Comparison of ENCODE assay signal across 8 cellular contexts in the genomic region with DNA sequence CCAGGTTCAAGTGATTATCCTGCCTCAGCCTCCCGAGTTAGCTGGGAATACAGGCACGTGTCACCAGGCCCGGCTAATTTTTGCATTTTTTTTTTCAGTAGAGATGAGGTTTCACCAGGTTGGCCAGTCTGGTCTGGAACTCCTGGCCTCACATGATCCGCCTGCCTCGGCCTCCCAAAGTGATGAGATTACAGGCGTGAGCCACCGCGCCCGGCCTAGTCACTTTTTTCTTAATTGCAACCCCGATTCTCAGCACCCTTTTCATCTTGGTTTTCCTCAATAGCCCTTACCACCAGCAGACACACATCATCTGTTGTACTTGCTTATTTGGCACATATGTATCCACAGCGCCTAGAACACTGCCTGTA. TPM values are rescaled to one million over a fixed set of nuclear protein-coding genes. Genes with fewer than 3 reads are reported as not detected.
DNase-seq lines count a peak whose midpoint lies in the region; ATAC-seq and TF ChIP-seq lines count a peak whose summit lies in the region.

No MANE protein-coding gene starts in this region.

- H3K4me3 ChIP-seq in A673 (ENCODE audit: low read depth, low read length, poor library complexity, severe bottlenecking) = peak overlapping the region; percentile 100
- peak overlapping the region; percentile 99 for H3K4me3 ChIP-seq in IMR-90 (ENCODE audit: insufficient read depth, low read depth, low read length)
- peak overlapping the region; percentile 58 to 89 for H3K4me3 ChIP-seq in muscle layer of colon (ENCODE audit: low read depth in 1 of 2, low read length in 2 of 2)
- peak overlapping the region in 1 of 2 donors; percentile 95 for H3K4me3 ChIP-seq in aorta (ENCODE audit: low read length in 2 of 2)

- H4K8ac ChIP-seq in IMR-90 (ENCODE audit: low read depth in 2 of 2, low read length in 2 of 2) = peak overlapping the region; percentile 80 to 96

- H3K9ac ChIP-seq in IMR-90 (ENCODE audit: low read depth, low read length) (peak overlapping the region; percentile 66), muscle layer of colon (ENCODE audit: low read length) (no peak overlapping the region)

- peak overlapping the region; percentile 65 for H3K4ac ChIP-seq in IMR-90 (ENCODE audit: low read depth, low read length)

- no TSS peak for BruUV-seq in A673 (replicated peaks; lab: Mats Ljungman, UMichigan)
- no TSS peak for BruUV-seq in IMR-90 (replicated peaks; lab: Mats Ljungman, UMichigan)

- H3K4me2 ChIP-seq in IMR-90 (ENCODE audit: low read depth, low read length) = peak overlapping the region; percentile 77

- H3K27ac ChIP-seq in A673 (ENCODE audit: low read depth, low read length, poor library complexity, severe bottlenecking) (no peak overlapping the region), IMR-90 (ENCODE audit: insufficient read depth, low read length) (peak overlapping the region; percentile 39; the same call in 1 of the 2 replicates), caudate nucleus (ENCODE audit: low read depth, low read length) (peak overlapping the region; percentile 2), muscle layer of colon (ENCODE audit: low read depth, low read length) (peak overlapping the region; percentile 88), aorta (ENCODE audit: low read depth in 1 of 2, low read length in 2 of 2) (no peak overlapping the region)

- POLR2A ChIA-PET in A673 (lab: Charles Lee; ENCODE audit: low non-redundant PET) (no interaction called here), IMR-90 (lab: Charles Lee; ENCODE audit: unreplicated experiment) (no interaction called here)

- peak overlapping the region; percentile 95 for H2AFZ ChIP-seq in IMR-90 (replicated peaks; ENCODE audit: low read length, poor library complexity)

- peaks cover 28% of the 10 kb centered on the region for H4K20me1 ChIP-seq in IMR-90 (ENCODE audit: insufficient read depth, low read length)

- dilution Hi-C loops in IMR-90 (cut with HindIII; ENCODE audit: low sequenced_read_pairs, unreplicated experiment) = no loop called here

- DNase-seq in A673 (ENCODE audit: low spot score) (no peak), IMR-90 (no peak), caudate nucleus (lab: John Stamatoyannopoulos, UW) (peak in 2 of 61 donors; percentile 52 to 56), DMS153 (lab: John Stamatoyannopoulos, UW) (no peak), aorta (no peak), UCSD-AML1 (lab: John Stamatoyannopoulos, UW; ENCODE audit: unreplicated experiment) (no peak)

- TF ChIP-seq CTCF in A673 (conservative IDR thresholded peaks at IDR 0.05; ENCODE audit: low read depth, low read length) (no peak), IMR-90 (conservative IDR thresholded peaks at IDR 0.05; ENCODE audit: low read depth, low read length) (no peak)

- H2AK9ac ChIP-seq in IMR-90 (replicated peaks; ENCODE audit: low read depth, low read length, poor library complexity) = peak overlapping the region; percentile 77

- H3K27me3 ChIP-seq in A673 (replicated peaks; ENCODE audit: insufficient read depth, low read depth, low read length, poor library complexity) (no peaks in the 10 kb centered on the region), IMR-90 (ENCODE audit: control insufficient read depth, insufficient read depth, low read length) (no peaks in the 10 kb centered on the region), muscle layer of colon (ENCODE audit: control insufficient read depth in 1 of 2, insufficient read depth in 2 of 2, low read length in 2 of 2) (no peaks in the 10 kb centered on the region), aorta (ENCODE audit: control insufficient read depth in 1 of 2, insufficient read depth in 2 of 2, low read length in 1 of 2) (no peaks in the 10 kb centered on the region)

- H3K9me3 ChIP-seq in A673 (ENCODE audit: low read depth, low read length, poor library complexity, severe bottlenecking) = no peaks in the 10 kb centered on the region
- H3K9me3 ChIP-seq in IMR-90 (ENCODE audit: control insufficient read depth, insufficient read depth, low read length) = no peaks in the 10 kb centered on the region
- no peaks in the 10 kb centered on the region for H3K9me3 ChIP-seq in muscle layer of colon (ENCODE audit: low read length)
- no peaks in the 10 kb centered on the region for H3K9me3 ChIP-seq in aorta (ENCODE audit: control insufficient read depth, low read length)

- H3K36me3 ChIP-seq in A673 (ENCODE audit: insufficient read depth, low read length, poor library complexity, severe bottlenecking) (peaks cover 33% of the 10 kb centered on the region), IMR-90 (ENCODE audit: control insufficient read depth, insufficient read depth, low read length) (peaks cover 24% of the 10 kb centered on the region), muscle layer of colon (ENCODE audit: insufficient read depth, low read length) (peaks cover 28% of the 10 kb centered on the region), aorta (ENCODE audit: control insufficient read depth in 1 of 2, insufficient read depth in 2 of 2, low read length in 1 of 2) (no peaks in the 10 kb centered on the region)

- peak overlapping the region; percentile 74 for H4K91ac ChIP-seq in IMR-90 (ENCODE audit: insufficient read depth, low read depth, low read length)

- TF ChIP-seq RAD21 in IMR-90 (IDR thresholded peaks at IDR 0.05; ENCODE audit: low read length) = no peak

- ATAC-seq in IMR-90 (ENCODE audit: low read depth) (no peak), aorta (ENCODE audit: low FRiP score) (no peak), HG03354 (IDR thresholded peaks at IDR 0.05; ENCODE audit: poor library complexity, severe bottlenecking, unreplicated experiment) (no peak)

- H2BK15ac ChIP-seq in IMR-90 (ENCODE audit: low read depth, low read length) = peak overlapping the region; percentile 47; the same call in 2 of the 3 replicates

- TF ChIP-seq POLR2A in IMR-90 (IDR thresholded peaks at IDR 0.05; ENCODE audit: low read depth, low read length) = no peak

- peak overlapping the region; percentile 56; the same call in 1 of the 2 replicates for H3K56ac ChIP-seq in IMR-90 (ENCODE audit: extremely low read depth, insufficient read depth, low read length)

- H2AK5ac ChIP-seq in IMR-90 (ENCODE audit: low read depth, low read length) = peak overlapping the region; percentile 88

- CTCF ChIA-PET in A673 (lab: Charles Lee) (no interaction called here), IMR-90 (lab: Yijun Ruan, JAX) (no interaction called here)

- peak overlapping the region; percentile 61; the same call in 1 of the 2 replicates for H3K14ac ChIP-seq in IMR-90 (replicated peaks; ENCODE audit: low read depth, low read length)

- H3K9me1 ChIP-seq in IMR-90 (ENCODE audit: insufficient read depth, low read length) = peaks cover 29% of the 10 kb centered on the region

- peak overlapping the region; percentile 65; the same call in 1 of the 2 replicates for H4K5ac ChIP-seq in IMR-90 (ENCODE audit: low read depth, low read length)

- peak overlapping the region; percentile 50; the same call in 1 of the 2 replicates for H3K23ac ChIP-seq in IMR-90 (ENCODE audit: low read depth, low read length)

- no peak overlapping the region for H2BK20ac ChIP-seq in IMR-90 (ENCODE audit: low read depth, low read length)

- peak overlapping the region; percentile 40 for H2BK5ac ChIP-seq in IMR-90 (ENCODE audit: low read depth, low read length, poor library complexity, severe bottlenecking)

- peak overlapping the region; percentile 13; the same call in 1 of the 2 replicates for H2BK120ac ChIP-seq in IMR-90 (ENCODE audit: low read depth, low read length)

- H3K79me1 ChIP-seq in IMR-90 (ENCODE audit: low read depth in 1 of 2, low read length in 2 of 2) = peaks cover 20 to 44% of the 10 kb centered on the region in 2 experiments

- peaks cover 23% of the 10 kb centered on the region for H3K4me1 ChIP-seq in A673 (ENCODE audit: insufficient read depth, low read length, poor library complexity, severe bottlenecking)
- peaks cover 21% of the 10 kb centered on the region for H3K4me1 ChIP-seq in IMR-90 (ENCODE audit: control insufficient read depth, insufficient read depth, low read length)
- peaks cover 27% of the 10 kb centered on the region for H3K4me1 ChIP-seq in muscle layer of colon (ENCODE audit: insufficient read depth, low read length)
- H3K4me1 ChIP-seq in aorta (ENCODE audit: control insufficient read depth in 1 of 2, insufficient read depth in 2 of 2, low read length in 2 of 2) = peaks cover 0 to 2% of the 10 kb centered on the region in 2 donors

- H3K18ac ChIP-seq in IMR-90 (ENCODE audit: low read depth, low read length) = peak overlapping the region; percentile 16; the same call in 1 of the 2 replicates

- in situ Hi-C loops in IMR-90 (cut with MboI; ENCODE audit: low sequenced_read_pairs) = no loop called here

- WGBS in IMR-90 (ENCODE audit: extremely low coverage in 2 of 2, insufficient read length in 1 of 2), 2 experiments = no CpG with 5 or more reads among the region's 11 CpGs
- 62 to 63% methylated on average over 11 of the region's 11 CpGs for WGBS in aorta, 2 donors

- intact Hi-C loops in A673 (cut with micrococcal nuclease; ENCODE audit: unreplicated experiment) = no loop called here
- intact Hi-C loops in IMR-90 (cut with micrococcal nuclease) = no loop called here
- intact Hi-C loops in aorta (cut with DNase I) = loop anchor here in 1 of 2 donors (2.0 kb wide), 1 partner anchor 136 kb away; no protein-coding TSS in a partner anchor

TF ChIP-seq in IMR-90, 13 proteins besides CTCF, POLR2A, EP300 and RAD21 (continues in another document):
- no peak for TF ChIP-seq BHLHE40 (IDR thresholded peaks at IDR 0.05; ENCODE audit: low read depth, low read length)
- TF ChIP-seq, protein P1, sequence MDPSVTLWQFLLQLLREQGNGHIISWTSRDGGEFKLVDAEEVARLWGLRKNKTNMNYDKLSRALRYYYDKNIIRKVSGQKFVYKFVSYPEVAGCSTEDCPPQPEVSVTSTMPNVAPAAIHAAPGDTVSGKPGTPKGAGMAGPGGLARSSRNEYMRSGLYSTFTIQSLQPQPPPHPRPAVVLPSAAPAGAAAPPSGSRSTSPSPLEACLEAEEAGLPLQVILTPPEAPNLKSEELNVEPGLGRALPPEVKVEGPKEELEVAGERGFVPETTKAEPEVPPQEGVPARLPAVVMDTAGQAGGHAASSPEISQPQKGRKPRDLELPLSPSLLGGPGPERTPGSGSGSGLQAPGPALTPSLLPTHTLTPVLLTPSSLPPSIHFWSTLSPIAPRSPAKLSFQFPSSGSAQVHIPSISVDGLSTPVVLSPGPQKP (IDR thresholded peaks at IDR 0.05; ENCODE audit: borderline replicate concordance, low read depth, low read length) = no peak

RNA-seq across cellular contexts. Expression of a gene that starts 0.6 kb away (rescaled TPM):
- 439 and 447 TPM in 2 replicates for total RNA-seq in A673 (2021)
- total RNA-seq in IMR-90 (2012; rRNA removed) = 142 and 147 TPM in 2 replicates
- polyA plus RNA-seq in IMR-90 (2012; rRNA removed) = 239 and 245 TPM in 2 replicates
- polyA plus RNA-seq in IMR-90 (2012; cell fraction: cytosol; rRNA removed) = 215 and 276 TPM in 2 replicates
- 155 and 257 TPM in 2 replicates for polyA plus RNA-seq in IMR-90 (2012; cell fraction: nucleus; rRNA removed; ENCODE audit: low replicate concordance)
- 100 to 1,000 TPM; 131 to 197 TPM for total RNA-seq in aorta
- polyA plus RNA-seq in aorta = 100 to 1,000 TPM in 1 of 2 donors, 10 to 100 TPM in 1; 51.0 to 128 TPM

RNA-seq across cellular contexts. Expression of a gene that starts 39.8 kb away (rescaled TPM):
- 27.1 and 33.8 TPM in 2 replicates for total RNA-seq in A673 (2021)
- total RNA-seq in IMR-90 (2012; rRNA removed) = 10.6 and 12.2 TPM in 2 replicates
- 12.1 and 13.0 TPM in 2 replicates for polyA plus RNA-seq in IMR-90 (2012; rRNA removed)
- 11.7 and 13.0 TPM in 2 replicates for polyA plus RNA-seq in IMR-90 (2012; cell fraction: cytosol; rRNA removed)
- polyA plus RNA-seq in IMR-90 (2012; cell fraction: nucleus; rRNA removed; ENCODE audit: low replicate concordance) = 6.2 and 6.9 TPM in 2 replicates
- 1 to 10 TPM; 5.6 to 6.0 TPM for total RNA-seq in aorta
- polyA plus RNA-seq in aorta = 10 to 100 TPM in 1 of 2 donors, 1 to 10 TPM in 1; 6.1 to 12.3 TPM

Comparison
In these comparisons a context has a peak if more than half of its experiments do, and no peak if none do; other contexts are left out.
1. H3K27ac ChIP-seq: peak in IMR-90 (single experiment), caudate nucleus (single experiment) and muscle layer of colon (single experiment); none in A673 (single experiment) and aorta (0 of 2).